1 cellular context compared by ENCODE assay signal in genomic region chr5:181261320-181262085, GRCh38.
TF ChIP-seq lines count a peak whose summit lies in the region.

No MANE protein-coding gene starts in this region.

TF ChIP-seq in HCT116, 20 proteins besides CTCF, POLR2A, EP300 and RAD21 (continued from another document):
- peak; percentile 77 for TF ChIP-seq POLR2AphosphoS5 (IDR thresholded peaks at IDR 0.05; ENCODE audit: low read depth, low read length)
- no peak for TF ChIP-seq EZH2phosphoT487 (IDR thresholded peaks at IDR 0.05; ENCODE audit: borderline replicate concordance)
TF ChIP-seq in HCT116: peak in this region for 2.
